In the genomic region with DNA sequence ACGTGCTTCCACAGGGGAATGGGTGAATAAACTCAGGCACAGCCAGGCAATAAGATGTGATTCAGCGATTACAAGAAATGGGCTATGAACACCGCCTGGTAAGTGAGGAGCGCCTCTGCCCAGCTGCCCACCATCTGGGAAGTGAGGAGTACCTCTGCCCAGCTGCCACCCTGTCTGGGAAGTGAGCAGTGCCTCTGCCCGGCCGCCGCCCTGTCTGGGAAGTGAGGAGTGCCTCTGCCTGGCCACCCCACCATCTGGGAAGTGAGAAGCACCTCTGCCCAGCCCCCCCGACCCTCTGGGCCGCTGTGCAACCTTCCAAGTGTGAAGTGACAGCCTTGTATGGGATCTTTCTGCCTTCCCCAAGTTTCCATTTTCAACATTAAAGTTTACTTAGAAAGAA, we compare ENCODE assay signal across 17 cellular contexts.
"Had no signal": no experiment of that assay in that cellular context is flagged by ENCODE, and none has a peak within 500 bp of the region (broad histone marks: within the 10 kb centered on the region; RNA-seq: fewer than 3 reads in every experiment).

No MANE protein-coding gene starts in this region.

- ATAC-seq: left colon; left ventricle myocardium superior; mucosa of descending colon; naive thymus-derived CD8-positive, alpha-beta T cell had no signal

- H3K4me3 ChIP-seq: esophagus squamous epithelium, hepatocyte, mucosa of descending colon, right atrium auricular region, stomach, thoracic aorta, transverse colon had no signal

- DNase-seq: esophagus squamous epithelium; foreskin melanocyte; head of caudate nucleus; left colon; left ventricle myocardium superior; mucosa of descending colon; naive thymus-derived CD8-positive, alpha-beta T cell; small intestine; stimulated activated CD4-positive, alpha-beta T cell treated with anti-CD3 and anti-CD28 coated beads, Interleukin-12 subunit alpha, Interleukin-12 subunit beta, amount 100 ng/mL, for 4 hours; stimulated activated naive CD4-positive, alpha-beta T cell; stomach; substantia nigra; transverse colon had no signal

- H3K9me3 ChIP-seq: esophagus squamous epithelium, mucosa of descending colon, right atrium auricular region, stomach, thoracic aorta, transverse colon had no signal

- FAIRE-seq: colon, small intestine had no signal

- H3K27me3 ChIP-seq: hepatocyte, right atrium auricular region, transverse colon had no signal

- H3K36me3 ChIP-seq: esophagus squamous epithelium, right atrium auricular region, stomach, thoracic aorta, transverse colon had no signal

- H3K4me1 ChIP-seq: right atrium auricular region, transverse colon had no signal

- H3K27ac ChIP-seq: esophagus squamous epithelium, hepatocyte, right atrium auricular region, stomach, thoracic aorta, transverse colon had no signal
